Comparison of ENCODE assay signal across 10 cellular contexts in the genomic region with DNA sequence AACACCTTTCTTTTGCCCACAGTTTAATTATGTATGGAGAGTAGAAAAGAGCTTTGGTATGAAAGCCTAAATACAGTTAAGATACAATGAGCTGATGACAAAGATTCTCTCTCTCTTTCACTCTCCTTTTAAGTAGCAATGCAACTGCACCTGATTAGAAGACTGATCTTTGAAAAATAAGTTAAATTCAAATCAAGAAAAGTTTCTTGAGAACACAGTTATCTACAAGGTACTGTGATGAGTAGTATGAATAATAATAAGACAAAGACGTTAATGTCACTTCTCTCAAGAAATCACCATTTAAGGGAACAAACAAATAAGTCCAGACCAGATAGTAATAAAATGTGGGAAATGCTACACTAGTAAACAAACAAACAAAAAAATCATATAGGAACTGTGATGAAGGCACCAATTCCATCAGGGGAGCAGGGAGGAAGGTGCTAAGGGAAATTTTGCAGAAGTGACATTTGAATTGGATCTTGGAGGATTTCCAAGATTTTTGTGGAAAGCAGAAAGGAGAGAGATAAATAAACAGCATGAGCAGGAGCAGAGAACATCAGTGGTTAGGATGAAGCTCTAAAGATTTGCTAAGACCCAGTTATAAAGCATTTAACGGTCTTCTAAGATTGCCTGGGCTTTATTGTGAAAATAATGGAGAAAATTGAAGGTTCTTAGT.
DNase-seq lines count a peak whose midpoint lies in the region; ATAC-seq and TF ChIP-seq lines count a peak whose summit lies in the region.
"Had no signal": no experiment of that assay in that cellular context is flagged by ENCODE, and none has a peak within 500 bp of the region (broad histone marks: within the 10 kb centered on the region; RNA-seq: fewer than 3 reads in every experiment).

No MANE protein-coding gene starts in this region.

- peak; percentile 35 for ATAC-seq in activated T-helper 17 cell treated with anti-CD3 and anti-CD28 coated beads, Interleukin-2, amount 50 U/mL, for 72 hours (replicated peaks)
- ATAC-seq in left ventricle myocardium superior (peak; percentile 63), WTC11 (no peak), GM18502 (IDR thresholded peaks at IDR 0.05; ENCODE audit: poor library complexity, unreplicated experiment) (no peak)
- no peak for ATAC-seq in CD8-positive, alpha-beta T cell

- no TSS peak for BruUV-seq in MCF 10A (replicated peaks; lab: Mats Ljungman, UMichigan)

- H3K4me1 Mint-ChIP-seq in MCF 10A (ENCODE audit: insufficient read depth, unreplicated experiment) = peaks cover 28% of the 10 kb centered on the region
- H3K4me1 Mint-ChIP-seq in activated T-helper 17 cell treated with anti-CD3 and anti-CD28 coated beads, Interleukin-2, amount 50 U/mL, for 72 hours = peaks cover 21% of the 10 kb centered on the region
- H3K4me1 Mint-ChIP-seq in WTC11 = no peaks in the 10 kb centered on the region
- no peaks in the 10 kb centered on the region for H3K4me1 Mint-ChIP-seq in CD8-positive, alpha-beta T cell (ENCODE audit: low read depth)

- H3K9me3 Mint-ChIP-seq in MCF 10A (ENCODE audit: unreplicated experiment) (no peaks in the 10 kb centered on the region), WTC11 (no peaks in the 10 kb centered on the region)
- no peaks in the 10 kb centered on the region for H3K9me3 Mint-ChIP-seq in activated T-helper 17 cell treated with anti-CD3 and anti-CD28 coated beads, Interleukin-2, amount 50 U/mL, for 72 hours
- H3K9me3 Mint-ChIP-seq in CD8-positive, alpha-beta T cell = no peaks in the 10 kb centered on the region

- H3K4me3 ChIP-seq in breast epithelium (no peak overlapping the region), uterus (no peak overlapping the region)
- H3K4me3 ChIP-seq in CD8-positive, alpha-beta T cell (ENCODE audit: low read depth, low read length) = no peak overlapping the region

- H3K4me1 ChIP-seq in breast epithelium (no peaks in the 10 kb centered on the region), uterus (no peaks in the 10 kb centered on the region)
- no peaks in the 10 kb centered on the region for H3K4me1 ChIP-seq in CD8-positive, alpha-beta T cell (ENCODE audit: insufficient read depth, low read length)

- peak overlapping the region; percentile 49 for H3K27ac Mint-ChIP-seq in MCF 10A (ENCODE audit: low read depth, unreplicated experiment)
- H3K27ac Mint-ChIP-seq in activated T-helper 17 cell treated with anti-CD3 and anti-CD28 coated beads, Interleukin-2, amount 50 U/mL, for 72 hours = peak overlapping the region; percentile 83
- H3K27ac Mint-ChIP-seq in WTC11 = no peak overlapping the region
- H3K27ac Mint-ChIP-seq in CD8-positive, alpha-beta T cell = no peak overlapping the region

- TF ChIP-seq CTCF in MCF 10A (IDR thresholded peaks at IDR 0.05; ENCODE audit: unreplicated experiment) = no peak
- TF ChIP-seq CTCF in breast epithelium (IDR thresholded peaks at IDR 0.05) = no peak
- no peak for TF ChIP-seq CTCF in uterus (IDR thresholded peaks at IDR 0.05)
- TF ChIP-seq CTCF in WTC11 (IDR thresholded peaks at IDR 0.05) = no peak
- no peak for TF ChIP-seq CTCF in CD8-positive, alpha-beta T cell (IDR thresholded peaks at IDR 0.05)

- H3K9me3 ChIP-seq in breast epithelium (no peaks in the 10 kb centered on the region), uterus (no peaks in the 10 kb centered on the region)
- H3K9me3 ChIP-seq in CD8-positive, alpha-beta T cell (ENCODE audit: low read length) = no peaks in the 10 kb centered on the region

- no peak overlapping the region for H3K4me3 Mint-ChIP-seq in MCF 10A (ENCODE audit: unreplicated experiment)
- H3K4me3 Mint-ChIP-seq in activated T-helper 17 cell treated with anti-CD3 and anti-CD28 coated beads, Interleukin-2, amount 50 U/mL, for 72 hours = peak overlapping the region; percentile 68
- H3K4me3 Mint-ChIP-seq in WTC11 = no peak overlapping the region
- no peak overlapping the region for H3K4me3 Mint-ChIP-seq in CD8-positive, alpha-beta T cell

- peak; percentile 28 for DNase-seq in MCF 10A (ENCODE audit: unreplicated experiment)
- no peak for DNase-seq in breast epithelium (ENCODE audit: low spot score in 2 of 2)
- DNase-seq in left ventricle myocardium superior = no peak
- DNase-seq in uterus = no peak
- no peak for DNase-seq in WTC11 (ENCODE audit: low spot score)
- DNase-seq in CD8-positive, alpha-beta T cell = no peak
- DNase-seq: activated CD8-positive, alpha-beta memory T cell treated with anti-CD3 and anti-CD28 coated beads for 24 hours; effector CD8-positive, alpha-beta T cell had no signal

- H3K36me3 ChIP-seq in breast epithelium = no peaks in the 10 kb centered on the region
- H3K36me3 ChIP-seq in uterus = no peaks in the 10 kb centered on the region
- H3K36me3 ChIP-seq in CD8-positive, alpha-beta T cell (ENCODE audit: insufficient read depth, low read length) = no peaks in the 10 kb centered on the region

- H3K36me3 Mint-ChIP-seq in MCF 10A (ENCODE audit: insufficient read depth, unreplicated experiment) = no peaks in the 10 kb centered on the region
- H3K36me3 Mint-ChIP-seq in activated T-helper 17 cell treated with anti-CD3 and anti-CD28 coated beads, Interleukin-2, amount 50 U/mL, for 72 hours (ENCODE audit: low read depth) = no peaks in the 10 kb centered on the region
- no peaks in the 10 kb centered on the region for H3K36me3 Mint-ChIP-seq in WTC11
- no peaks in the 10 kb centered on the region for H3K36me3 Mint-ChIP-seq in CD8-positive, alpha-beta T cell

- POLR2A ChIA-PET in MCF 10A (lab: Yijun Ruan, JAX) = interaction anchor here (0.9 to 4.7 kb wide), 9 partner anchors 9 to 165 kb away, joined by 3 to 34 read pairs (median 4); partner anchors contain the start of genes STK38L and TM7SF3
- POLR2A ChIA-PET in WTC11 (lab: Charles Lee) = no interaction called here
- POLR2A ChIA-PET in CD8-positive, alpha-beta T cell (lab: Charles Lee) = no interaction called here

- no peak overlapping the region for H3K27ac ChIP-seq in breast epithelium
- H3K27ac ChIP-seq in uterus = peak overlapping the region; percentile 77 to 85
- no peak overlapping the region for H3K27ac ChIP-seq in CD8-positive, alpha-beta T cell (ENCODE audit: low read depth, low read length)

- CTCF ChIA-PET in MCF 10A (lab: Yijun Ruan, JAX) = no interaction called here
- CTCF ChIA-PET in WTC11 (lab: Charles Lee) = no interaction called here
- CTCF ChIA-PET in CD8-positive, alpha-beta T cell (lab: Charles Lee) = no interaction called here

- intact Hi-C loops in MCF 10A (cut with micrococcal nuclease) (no loop called here), breast epithelium (cut with DNase I; ENCODE audit: low total_unique reads) (no loop called here), left ventricle myocardium superior (cut with micrococcal nuclease) (no loop called here), uterus (cut with DNase I; ENCODE audit: low total_unique reads) (no loop called here)
- intact Hi-C loops in CD8-positive, alpha-beta T cell (cut with DNase I, micrococcal nuclease) = no loop called here

- TF ChIP-seq POLR2A in breast epithelium (IDR thresholded peaks at IDR 0.05) (no peak), uterus (IDR thresholded peaks at IDR 0.05) (no peak)

- H3K27me3 ChIP-seq in breast epithelium (no peaks in the 10 kb centered on the region), uterus (no peaks in the 10 kb centered on the region)
- H3K27me3 ChIP-seq in CD8-positive, alpha-beta T cell (ENCODE audit: insufficient read depth, low read length) = no peaks in the 10 kb centered on the region

- no peaks in the 10 kb centered on the region for H3K27me3 Mint-ChIP-seq in MCF 10A (ENCODE audit: insufficient read depth, unreplicated experiment)
- H3K27me3 Mint-ChIP-seq in activated T-helper 17 cell treated with anti-CD3 and anti-CD28 coated beads, Interleukin-2, amount 50 U/mL, for 72 hours = no peaks in the 10 kb centered on the region
- H3K27me3 Mint-ChIP-seq in WTC11 (ENCODE audit: low read depth) = no peaks in the 10 kb centered on the region
- no peaks in the 10 kb centered on the region for H3K27me3 Mint-ChIP-seq in CD8-positive, alpha-beta T cell (ENCODE audit: low read depth)

TF ChIP-seq in WTC11, 78 proteins besides CTCF, POLR2A, EP300 and RAD21 (continues in another document):
- TF ChIP-seq IRF1 (CRISPR knock-in tag; IDR thresholded peaks at IDR 0.05) = no peak
- no peak for TF ChIP-seq TEAD1 (CRISPR knock-in tag; IDR thresholded peaks at IDR 0.05)
- no peak for TF ChIP-seq ZSCAN18 (CRISPR knock-in tag; IDR thresholded peaks at IDR 0.05)
- no peak for TF ChIP-seq ZNF425 (CRISPR knock-in tag; conservative IDR thresholded peaks at IDR 0.05)
- TF ChIP-seq PRRX2 (CRISPR knock-in tag; IDR thresholded peaks at IDR 0.05) = no peak

Comparison
In these comparisons a context has a peak if more than half of its experiments do, and no peak if none do; other contexts are left out.
1. H3K27ac Mint-ChIP-seq: peak in MCF 10A (single experiment) and activated T-helper 17 cell treated with anti-CD3 and anti-CD28 coated beads, Interleukin-2, amount 50 U/mL, for 72 hours (single experiment); none in WTC11 (single experiment) and CD8-positive, alpha-beta T cell (single experiment).
2. H3K27ac ChIP-seq: peak in uterus (2 of 2); none in breast epithelium (0 of 2) and CD8-positive, alpha-beta T cell (single experiment).
3. ATAC-seq: peak in activated T-helper 17 cell treated with anti-CD3 and anti-CD28 coated beads, Interleukin-2, amount 50 U/mL, for 72 hours (single experiment) and left ventricle myocardium superior (single experiment); none in WTC11 (single experiment), CD8-positive, alpha-beta T cell (single experiment) and GM18502 (single experiment).